In genomic region chr15:66139816-66140215, GRCh38 we compare ENCODE assay signal across 21 cellular contexts.
"Had no signal": no experiment of that assay in that cellular context is flagged by ENCODE, and none has a peak within 500 bp of the region (broad histone marks: within the 10 kb centered on the region; RNA-seq: fewer than 3 reads in every experiment).

No MANE protein-coding gene starts in this region.

- DNase-seq: activated CD4-positive, alpha-beta T cell treated with anti-CD3 and anti-CD28 coated beads for 1 hour; activated CD4-positive, alpha-beta T cell treated with anti-CD3 and anti-CD28 coated beads, Interleukin-2, amount 50 U/mL, for 1 hour; activated CD8-positive, alpha-beta T cell treated with anti-CD3 and anti-CD28 coated beads, Interleukin-2, amount 10 ng/mL, durations not matched to agents 7 days and 5 days; activated gamma-delta T cell; activated naive CD4-positive, alpha-beta T cell treated with anti-CD3 and anti-CD28 coated beads, Interleukin-2, amount 50 U/mL, for 16 hours; activated naive CD8-positive, alpha-beta T cell treated with anti-CD3 and anti-CD28 coated beads, Interleukin-2, amount 50 U/mL, for 24 hours; dermis blood vessel endothelial cell; effector CD8-positive, alpha-beta T cell; erythroblast; foreskin fibroblast; kidney; lower lobe of right lung; mesendoderm; naive B cell; nucleus accumbens; posterior cingulate gyrus; small intestine; stimulated activated CD4-positive, alpha-beta T cell treated with anti-CD3 and anti-CD28 coated beads, Interleukin-2, amount 100 ng/mL, for 24 hours; stimulated activated naive CD8-positive, alpha-beta T cell treated with anti-CD3 and anti-CD28 coated beads, Interleukin-15, amount 100 ng/mL, for 72 hours; tibial artery; uterus had no signal
